In genomic region chr3:140809326-140809725, GRCh38 we compare ENCODE assay signal across 15 cellular contexts.
DNase-seq lines count a peak whose midpoint lies in the region; ATAC-seq and TF ChIP-seq lines count a peak whose summit lies in the region.
"Had no signal": no experiment of that assay in that cellular context is flagged by ENCODE, and none has a peak within 500 bp of the region (broad histone marks: within the 10 kb centered on the region; RNA-seq: fewer than 3 reads in every experiment).

No MANE protein-coding gene starts in this region.

- H3K9me3 ChIP-seq in OCI-LY7 (ENCODE audit: low read length): peaks cover 39% of the 10 kb centered on the region; the same call in 1 of the 2 replicates

- H3K27me3 Mint-ChIP-seq in osteocyte (ENCODE audit: unreplicated experiment): peaks cover 57% of the 10 kb centered on the region
- H3K27me3 Mint-ChIP-seq in stimulated activated naive CD8-positive, alpha-beta T cell treated with anti-CD3 and anti-CD28 coated beads, Interleukin-15, amount 100 ng/mL, for 72 hours: no peaks in the 10 kb centered on the region

- peaks cover 6% of the 10 kb centered on the region; the same call in 1 of the 2 replicates for H3K36me3 ChIP-seq in OCI-LY7 (ENCODE audit: insufficient read depth, low read length)

- POLR2A ChIA-PET in OCI-LY7 (lab: Charles Lee): interaction anchor here (0.6 to 1.4 kb wide), 7 partner anchors 9 to 201 kb away, joined by 3 to 5 read pairs (median 3); no protein-coding TSS in a partner anchor

- H2AFZ ChIP-seq in OCI-LY7 (ENCODE audit: low read length): peak overlapping the region; percentile 92

- CTCF ChIA-PET in OCI-LY7 (lab: Charles Lee; ENCODE audit: unreplicated experiment): interaction anchor here (0.6 kb wide), 1 partner anchor 49 kb away, joined by 3 read pairs; no protein-coding TSS in a partner anchor

- H4K20me1 ChIP-seq in OCI-LY7 (ENCODE audit: insufficient read depth, low read length): no peaks in the 10 kb centered on the region

- H3K4me3 Mint-ChIP-seq in osteocyte (ENCODE audit: unreplicated experiment): no peak overlapping the region
- H3K4me3 Mint-ChIP-seq in stimulated activated naive CD8-positive, alpha-beta T cell treated with anti-CD3 and anti-CD28 coated beads, Interleukin-15, amount 100 ng/mL, for 72 hours: no peak overlapping the region
- H3K4me3 Mint-ChIP-seq: T-helper 1 cell treated with Interleukin-12 subunit alpha and Interleukin-12 subunit beta and Interleukin-4 antibody, amounts not matched to agents 30 μg/mL and 1 μg/mL, for 36 hours had no signal

- H3K9me2 ChIP-seq in OCI-LY7 (ENCODE audit: insufficient read depth, low read length): no peaks in the 10 kb centered on the region

- no peak for ATAC-seq in stimulated activated naive CD8-positive, alpha-beta T cell treated with anti-CD3 and anti-CD28 coated beads, Interleukin-15, amount 100 ng/mL, for 72 hours
- ATAC-seq: K562 had no signal

- H3K4me3 ChIP-seq in OCI-LY7 (ENCODE audit: low read depth, low read length, poor library complexity, severe bottlenecking): no peak overlapping the region
- H3K4me3 ChIP-seq: K562 had no signal

- no peak for TF ChIP-seq CTCF in OCI-LY7 (conservative IDR thresholded peaks at IDR 0.05; ENCODE audit: low read length)
- no peak for TF ChIP-seq CTCF in osteocyte (IDR thresholded peaks at IDR 0.05)

- intact Hi-C loops in OCI-LY7 (cut with micrococcal nuclease; ENCODE audit: unreplicated experiment): no loop called here

- H3K27ac ChIP-seq in OCI-LY7 (ENCODE audit: low read depth, low read length, poor library complexity, severe bottlenecking): no peak overlapping the region
- H3K27ac ChIP-seq: HL-60 had no signal

- BruUV-seq in OCI-LY7 (replicated peaks; lab: Mats Ljungman, UMichigan): no TSS peak

- H3K4me1 Mint-ChIP-seq in osteocyte (ENCODE audit: unreplicated experiment): peaks cover 15% of the 10 kb centered on the region
- H3K4me1 Mint-ChIP-seq in stimulated activated naive CD8-positive, alpha-beta T cell treated with anti-CD3 and anti-CD28 coated beads, Interleukin-15, amount 100 ng/mL, for 72 hours: no peaks in the 10 kb centered on the region

- peaks cover 17% of the 10 kb centered on the region for H3K9me3 Mint-ChIP-seq in osteocyte (ENCODE audit: unreplicated experiment)
- peaks cover 10 to 16% of the 10 kb centered on the region in 2 donors for H3K9me3 Mint-ChIP-seq in stimulated activated naive CD8-positive, alpha-beta T cell treated with anti-CD3 and anti-CD28 coated beads, Interleukin-15, amount 100 ng/mL, for 72 hours

- peak overlapping the region; percentile 54 for H3K27ac Mint-ChIP-seq in osteocyte (ENCODE audit: unreplicated experiment)
- no peak overlapping the region for H3K27ac Mint-ChIP-seq in stimulated activated naive CD8-positive, alpha-beta T cell treated with anti-CD3 and anti-CD28 coated beads, Interleukin-15, amount 100 ng/mL, for 72 hours
- H3K27ac Mint-ChIP-seq: B cell; T-helper 1 cell treated with Interleukin-12 subunit alpha and Interleukin-12 subunit beta and Interleukin-4 antibody, amounts not matched to agents 30 μg/mL and 1 μg/mL, for 36 hours had no signal

- DNase-seq in COLO668 (lab: John Stamatoyannopoulos, UW; ENCODE audit: unreplicated experiment) (peak; percentile 4), HT1080 (ENCODE audit: low read depth) (peak; percentile 23), OCI-LY7 (ENCODE audit: low spot score) (peak; percentile 75), osteocyte (ENCODE audit: extremely low spot score, unreplicated experiment) (no peak), NCI-H1930 (lab: John Stamatoyannopoulos, UW) (no peak), DMS153 treated with DMSO at 0.1 percent for 48 hours (lab: John Stamatoyannopoulos, UW; ENCODE audit: unreplicated experiment) (no peak)
- DNase-seq in stimulated activated naive CD8-positive, alpha-beta T cell treated with anti-CD3 and anti-CD28 coated beads, Interleukin-15, amount 100 ng/mL, for 72 hours: no peak
- DNase-seq: NCI-H2081, NCI-H345, NCI-H526 treated with DMSO at 0.1 percent for 48 hours, SHP77 had no signal

- H3K79me2 ChIP-seq in OCI-LY7 (ENCODE audit: insufficient read depth, low read depth, low read length): no peaks in the 10 kb centered on the region

- peaks cover 6% of the 10 kb centered on the region for H3K36me3 Mint-ChIP-seq in osteocyte (ENCODE audit: unreplicated experiment)

- H3K4me1 ChIP-seq in OCI-LY7 (ENCODE audit: insufficient read depth, low read length, poor library complexity, severe bottlenecking): peaks cover 18% of the 10 kb centered on the region

- H3K4me2 ChIP-seq in OCI-LY7 (ENCODE audit: low read length): peak overlapping the region; percentile 47

Comparison
In these comparisons a context has a peak if more than half of its experiments do, and no peak if none do; other contexts are left out.
1. DNase-seq: peak in COLO668 (single experiment), HT1080 (single experiment) and OCI-LY7 (single experiment); none in osteocyte (single experiment), stimulated activated naive CD8-positive, alpha-beta T cell treated with anti-CD3 and anti-CD28 coated beads, Interleukin-15, amount 100 ng/mL, for 72 hours (0 of 2), NCI-H1930 (0 of 2) and DMS153 treated with DMSO at 0.1 percent for 48 hours (single experiment).